Comparison of ENCODE assay signal across 21 cellular contexts in genomic region chr2:69628325-69629038, GRCh38. TPM values are rescaled to one million over a fixed set of nuclear protein-coding genes. Genes with fewer than 3 reads are reported as not detected.
A peak's percentile ranks its signal among the peaks of the same experiment; 100 is the strongest.
DNase-seq lines count a peak whose midpoint lies in the region; ATAC-seq, FAIRE-seq and TF ChIP-seq lines count a peak whose summit lies in the region.
"Had no signal": no experiment of that assay in that cellular context is flagged by ENCODE, and none has a peak within 500 bp of the region (broad histone marks: within the 10 kb centered on the region; RNA-seq: fewer than 3 reads in every experiment).

No MANE protein-coding gene starts in this region.

- H3K9me3 ChIP-seq in CD4-positive, CD25-positive, alpha-beta regulatory T cell (ENCODE audit: control insufficient read depth in 2 of 2, low read length in 2 of 2), result no peaks in the 10 kb centered on the region

- TF ChIP-seq CTCF in HL-60 (IDR thresholded peaks at IDR 0.05; ENCODE audit: insufficient read depth, low read length) (no peak), glutamatergic neuron (IDR thresholded peaks at IDR 0.05; ENCODE audit: partially characterized antibody, unreplicated experiment) (no peak), D721Med (IDR thresholded peaks at IDR 0.05; ENCODE audit: insufficient read depth, missing control alignments) (no peak)

- peak overlapping the region; percentile 44 for H3K27ac ChIP-seq in CD4-positive, CD25-positive, alpha-beta regulatory T cell (ENCODE audit: insufficient read depth, low read length, poor library complexity, severe bottlenecking)
- H3K27ac ChIP-seq in HL-60 (replicated peaks) (no peak overlapping the region), caudate nucleus (ENCODE audit: low read depth, low read length) (no peak overlapping the region)
- H3K27ac ChIP-seq: hepatocyte had no signal

- no peaks in the 10 kb centered on the region for H3K27me3 Mint-ChIP-seq in CD4-positive, CD25-positive, alpha-beta regulatory T cell
- H3K27me3 Mint-ChIP-seq in T-cell, result no peaks in the 10 kb centered on the region
- peaks cover 8 to 12% (median 8%) of the 10 kb centered on the region in 3 donors for H3K27me3 Mint-ChIP-seq in naive B cell
- no peaks in the 10 kb centered on the region for H3K27me3 Mint-ChIP-seq in glutamatergic neuron (ENCODE audit: unreplicated experiment)

- peak overlapping the region; percentile 71 for H3K4me3 ChIP-seq in CD4-positive, CD25-positive, alpha-beta regulatory T cell (ENCODE audit: low read depth, low read length)
- H3K4me3 ChIP-seq in HL-60 (replicated peaks; ENCODE audit: insufficient read depth, low read length), result no peak overlapping the region
- H3K4me3 ChIP-seq: hepatocyte had no signal

- ATAC-seq in CD4-positive, CD25-positive, alpha-beta regulatory T cell (ENCODE audit: low read depth in 2 of 2), result peak; percentile 58 to 62
- ATAC-seq in T-cell (replicated peaks in 1 of 4) (peak; percentile 44 to 70 (median 53)), naive B cell (ENCODE audit: low read depth in 2 of 2) (peak; percentile 85 to 95), HG03521 (IDR thresholded peaks at IDR 0.05; ENCODE audit: unreplicated experiment) (no peak)
- ATAC-seq: left colon had no signal

- POLR2A ChIA-PET in T-cell (lab: Charles Lee), result interaction anchor here (0.6 to 1.0 kb wide), 6 partner anchors 16 to 200 kb away, joined by 3 to 5 read pairs (median 4); no protein-coding TSS in a partner anchor

- CTCF ChIA-PET in T-cell (lab: Charles Lee), result interaction anchor here (0.6 to 1.8 kb wide), 9 partner anchors 10 to 1412 kb away, joined by 3 to 9 read pairs (median 4); partner anchors contain the start of gene NFU1 (in 1 of the 2)

- H3K4me1 Mint-ChIP-seq in CD4-positive, CD25-positive, alpha-beta regulatory T cell, result peaks cover 0 to 28% (median 11%) of the 10 kb centered on the region in 4 donors
- H3K4me1 Mint-ChIP-seq in T-cell (peaks cover 0 to 38% (median 28%) of the 10 kb centered on the region in 3 donors), naive B cell (peaks cover 0 to 5% (median 0%) of the 10 kb centered on the region in 3 donors), glutamatergic neuron (ENCODE audit: low read depth, unreplicated experiment) (peaks cover 5% of the 10 kb centered on the region)

- H3K27ac Mint-ChIP-seq in CD4-positive, CD25-positive, alpha-beta regulatory T cell, result no peak overlapping the region
- H3K27ac Mint-ChIP-seq in T-cell (no peak overlapping the region), naive B cell (no peak overlapping the region), glutamatergic neuron (ENCODE audit: unreplicated experiment) (no peak overlapping the region)

- H3K4me3 Mint-ChIP-seq in CD4-positive, CD25-positive, alpha-beta regulatory T cell, result no peak overlapping the region
- H3K4me3 Mint-ChIP-seq in T-cell, result no peak overlapping the region
- no peak overlapping the region for H3K4me3 Mint-ChIP-seq in naive B cell
- H3K4me3 Mint-ChIP-seq in glutamatergic neuron (ENCODE audit: unreplicated experiment), result no peak overlapping the region
- H3K4me3 Mint-ChIP-seq: IgD-negative memory B cell had no signal

- no peak for FAIRE-seq in D721Med (lab: Jason Lieb, UNC)
- FAIRE-seq: astrocyte, GM18507, TTC549 had no signal

- peaks cover 6% of the 10 kb centered on the region for H3K36me3 Mint-ChIP-seq in CD4-positive, CD25-positive, alpha-beta regulatory T cell
- H3K36me3 Mint-ChIP-seq in T-cell (no peaks in the 10 kb centered on the region), naive B cell (no peaks in the 10 kb centered on the region), glutamatergic neuron (ENCODE audit: unreplicated experiment) (no peaks in the 10 kb centered on the region)
- H3K36me3 Mint-ChIP-seq: IgD-negative memory B cell had no signal

- no peaks in the 10 kb centered on the region for H3K9me3 Mint-ChIP-seq in CD4-positive, CD25-positive, alpha-beta regulatory T cell
- no peaks in the 10 kb centered on the region for H3K9me3 Mint-ChIP-seq in T-cell
- H3K9me3 Mint-ChIP-seq in naive B cell, result no peaks in the 10 kb centered on the region
- H3K9me3 Mint-ChIP-seq in glutamatergic neuron (ENCODE audit: unreplicated experiment), result no peaks in the 10 kb centered on the region
- H3K9me3 Mint-ChIP-seq: IgD-negative memory B cell had no signal

- DNase-seq in CD4-positive, CD25-positive, alpha-beta regulatory T cell, result peak in 2 of 3 donors; percentile 29 to 65
- peak; percentile 36 to 65 for DNase-seq in HL-60 (ENCODE audit: low read depth in 1 of 2, low spot score in 1 of 2)
- DNase-seq in T-cell, result no peak
- no peak for DNase-seq in naive B cell
- no peak for DNase-seq in glutamatergic neuron
- DNase-seq in D721Med (ENCODE audit: insufficient read length, low spot score), result no peak
- no peak for DNase-seq in caudate nucleus (lab: John Stamatoyannopoulos, UW)
- DNase-seq: activated T-cell treated with anti-CD3 and anti-CD28 coated beads, Interleukin-2, amount 50 U/mL, for 1 hour; dermis blood vessel endothelial cell; GDM1; left colon; NCI-H187 treated with DMSO at 0.1 percent for 48 hours; NCI-H524 treated with DMSO at 0.1 percent for 48 hours; SHP77; stimulated activated CD4-positive, alpha-beta T cell treated with anti-CD3 and anti-CD28 coated beads, Interleukin-1b, Interleukin-23, amount 100 ng/mL, for 48 hours had no signal

- no peaks in the 10 kb centered on the region for H3K27me3 ChIP-seq in CD4-positive, CD25-positive, alpha-beta regulatory T cell (ENCODE audit: control insufficient read depth, insufficient read depth, low read length)
- no peaks in the 10 kb centered on the region for H3K27me3 ChIP-seq in HL-60 (ENCODE audit: insufficient read depth, poor library complexity, severe bottlenecking)
- H3K27me3 ChIP-seq: hepatocyte had no signal

- peaks cover 9% of the 10 kb centered on the region for H3K36me3 ChIP-seq in CD4-positive, CD25-positive, alpha-beta regulatory T cell (ENCODE audit: control insufficient read depth, insufficient read depth, low read length)

- H3K4me1 ChIP-seq in CD4-positive, CD25-positive, alpha-beta regulatory T cell (ENCODE audit: control insufficient read depth, insufficient read depth, low read length, poor library complexity, severe bottlenecking), result peaks cover 81% of the 10 kb centered on the region

RNA-seq across cellular contexts. Expression of gene AAK1, which starts 15.1 kb away (rescaled TPM):
- 258 TPM for total RNA-seq in CD4-positive, CD25-positive, alpha-beta regulatory T cell
- 10 to 100 TPM; 70.7 to 99.5 (median 72.4) TPM for polyA plus RNA-seq in CD4-positive, CD25-positive, alpha-beta regulatory T cell
- total RNA-seq in T-cell, result 100 to 1,000 TPM; 170 to 283 (median 177) TPM
- 1 to 10 TPM in 4 of 6 donors, under 1 TPM in 2; 0.47 to 6.1 (median 3.4) TPM for polyA plus RNA-seq in naive B cell (ENCODE audit: low read depth in 6 of 6)
- total RNA-seq in glutamatergic neuron (ENCODE audit: unreplicated experiment), result 68.2 TPM

Comparison
In these comparisons a context has a peak if more than half of its experiments do, and no peak if none do; other contexts are left out.
1. DNase-seq: peak in CD4-positive, CD25-positive, alpha-beta regulatory T cell (2 of 3) and HL-60 (2 of 2); none in T-cell (0 of 34), naive B cell (single experiment), glutamatergic neuron (single experiment), D721Med (single experiment) and caudate nucleus (0 of 61).